ENCODE assay signal across 2 cellular contexts in the genomic region with DNA sequence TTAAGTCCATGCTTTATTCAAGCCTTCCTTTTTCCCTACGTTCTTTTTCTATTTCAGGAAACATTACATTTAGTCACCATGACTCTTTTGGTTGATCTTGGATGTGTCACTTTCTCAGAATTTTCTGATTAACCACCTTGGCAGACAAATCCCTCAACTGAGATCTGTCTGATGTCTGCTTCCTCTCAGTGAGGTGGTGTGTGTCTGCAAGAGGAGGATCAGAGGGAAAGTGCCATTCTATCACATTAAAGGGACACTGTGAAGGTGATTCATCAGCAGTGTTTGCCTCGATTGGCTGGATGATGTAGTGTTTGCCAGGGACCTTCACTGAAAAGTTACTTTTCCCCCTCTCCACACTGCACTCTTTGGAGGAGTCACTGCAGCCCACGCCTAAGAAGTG.
TF ChIP-seq lines count a peak whose summit lies in the region.

No MANE protein-coding gene starts in this region.

TF ChIP-seq in K562, 482 proteins besides CTCF, POLR2A, EP300 and RAD21 (continues in another document):
- TF ChIP-seq ZNF431 (CRISPR knock-in tag; IDR thresholded peaks at IDR 0.05) (no peak), POLR2AphosphoS5 (IDR thresholded peaks at IDR 0.05; ENCODE audit: control insufficient read depth, insufficient read depth, low read depth, low read length) (peak; percentile 45; the same call in 1 of the 2 replicates), ZNF778 (CRISPR knock-in tag; IDR thresholded peaks at IDR 0.05) (no peak), ZNF780A (CRISPR knock-in tag; IDR thresholded peaks at IDR 0.05) (no peak), STAT5A (IDR thresholded peaks at IDR 0.05; ENCODE audit: borderline replicate concordance, low read length) (peak; percentile 51; the same call in 1 of the 2 replicates), TCF3 (CRISPR knock-in tag; IDR thresholded peaks at IDR 0.05) (peak; percentile 10; the same call in 1 of the 2 replicates), EGR1 (conservative IDR thresholded peaks at IDR 0.05) (0 out of 2 replicates have a peak, but pooled peaks have one; percentile 9), SPI1 (IDR thresholded peaks at IDR 0.05; ENCODE audit: borderline replicate concordance, low read depth, low read length) (no peak)
- TF ChIP-seq, protein P1, sequence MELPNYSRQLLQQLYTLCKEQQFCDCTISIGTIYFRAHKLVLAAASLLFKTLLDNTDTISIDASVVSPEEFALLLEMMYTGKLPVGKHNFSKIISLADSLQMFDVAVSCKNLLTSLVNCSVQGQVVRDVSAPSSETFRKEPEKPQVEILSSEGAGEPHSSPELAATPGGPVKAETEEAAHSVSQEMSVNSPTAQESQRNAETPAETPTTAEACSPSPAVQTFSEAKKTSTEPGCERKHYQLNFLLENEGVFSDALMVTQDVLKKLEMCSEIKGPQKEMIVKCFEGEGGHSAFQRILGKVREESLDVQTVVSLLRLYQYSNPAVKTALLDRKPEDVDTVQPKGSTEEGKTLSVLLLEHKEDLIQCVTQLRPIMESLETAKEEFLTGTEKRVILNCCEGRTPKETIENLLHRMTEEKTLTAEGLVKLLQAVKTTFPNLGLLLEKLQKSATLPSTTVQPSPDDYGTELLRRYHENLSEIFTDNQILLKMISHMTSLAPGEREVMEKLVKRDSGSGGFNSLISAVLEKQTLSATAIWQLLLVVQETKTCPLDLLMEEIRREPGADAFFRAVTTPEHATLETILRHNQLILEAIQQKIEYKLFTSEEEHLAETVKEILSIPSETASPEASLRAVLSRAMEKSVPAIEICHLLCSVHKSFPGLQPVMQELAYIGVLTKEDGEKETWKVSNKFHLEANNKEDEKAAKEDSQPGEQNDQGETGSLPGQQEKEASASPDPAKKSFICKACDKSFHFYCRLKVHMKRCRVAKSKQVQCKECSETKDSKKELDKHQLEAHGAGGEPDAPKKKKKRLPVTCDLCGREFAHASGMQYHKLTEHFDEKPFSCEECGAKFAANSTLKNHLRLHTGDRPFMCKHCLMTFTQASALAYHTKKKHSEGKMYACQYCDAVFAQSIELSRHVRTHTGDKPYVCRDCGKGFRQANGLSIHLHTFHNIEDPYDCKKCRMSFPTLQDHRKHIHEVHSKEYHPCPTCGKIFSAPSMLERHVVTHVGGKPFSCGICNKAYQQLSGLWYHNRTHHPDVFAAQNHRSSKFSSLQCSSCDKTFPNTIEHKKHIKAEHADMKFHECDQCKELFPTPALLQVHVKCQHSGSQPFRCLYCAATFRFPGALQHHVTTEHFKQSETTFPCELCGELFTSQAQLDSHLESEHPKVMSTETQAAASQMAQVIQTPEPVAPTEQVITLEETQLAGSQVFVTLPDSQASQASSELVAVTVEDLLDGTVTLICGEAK (IDR thresholded peaks at IDR 0.05) = no peak
- TF ChIP-seq, protein P1 (CRISPR knock-in tag; IDR thresholded peaks at IDR 0.05) = no peak
- TF ChIP-seq, protein P2, sequence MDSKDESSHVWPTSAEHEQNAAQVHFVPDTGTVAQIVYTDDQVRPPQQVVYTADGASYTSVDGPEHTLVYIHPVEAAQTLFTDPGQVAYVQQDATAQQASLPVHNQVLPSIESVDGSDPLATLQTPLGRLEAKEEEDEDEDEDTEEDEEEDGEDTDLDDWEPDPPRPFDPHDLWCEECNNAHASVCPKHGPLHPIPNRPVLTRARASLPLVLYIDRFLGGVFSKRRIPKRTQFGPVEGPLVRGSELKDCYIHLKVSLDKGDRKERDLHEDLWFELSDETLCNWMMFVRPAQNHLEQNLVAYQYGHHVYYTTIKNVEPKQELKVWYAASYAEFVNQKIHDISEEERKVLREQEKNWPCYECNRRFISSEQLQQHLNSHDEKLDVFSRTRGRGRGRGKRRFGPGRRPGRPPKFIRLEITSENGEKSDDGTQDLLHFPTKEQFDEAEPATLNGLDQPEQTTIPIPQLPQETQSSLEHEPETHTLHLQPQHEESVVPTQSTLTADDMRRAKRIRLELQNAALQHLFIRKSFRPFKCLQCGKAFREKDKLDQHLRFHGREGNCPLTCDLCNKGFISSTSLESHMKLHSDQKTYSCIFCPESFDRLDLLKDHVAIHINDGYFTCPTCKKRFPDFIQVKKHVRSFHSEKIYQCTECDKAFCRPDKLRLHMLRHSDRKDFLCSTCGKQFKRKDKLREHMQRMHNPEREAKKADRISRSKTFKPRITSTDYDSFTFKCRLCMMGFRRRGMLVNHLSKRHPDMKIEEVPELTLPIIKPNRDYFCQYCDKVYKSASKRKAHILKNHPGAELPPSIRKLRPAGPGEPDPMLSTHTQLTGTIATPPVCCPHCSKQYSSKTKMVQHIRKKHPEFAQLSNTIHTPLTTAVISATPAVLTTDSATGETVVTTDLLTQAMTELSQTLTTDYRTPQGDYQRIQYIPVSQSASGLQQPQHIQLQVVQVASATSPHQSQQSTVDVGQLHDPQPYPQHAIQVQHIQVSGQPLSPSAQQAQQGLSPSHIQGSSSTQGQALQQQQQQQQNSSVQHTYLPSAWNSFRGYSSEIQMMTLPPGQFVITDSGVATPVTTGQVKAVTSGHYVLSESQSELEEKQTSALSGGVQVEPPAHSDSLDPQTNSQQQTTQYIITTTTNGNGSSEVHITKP (IDR thresholded peaks at IDR 0.05; ENCODE audit: partially characterized antibody) = peak; percentile 78

TF ChIP-seq in GM23338, 12 proteins besides CTCF, POLR2A, EP300 and RAD21:
- TF ChIP-seq EZH2phosphoT487 (IDR thresholded peaks at IDR 0.05; ENCODE audit: unreplicated experiment) (no peak), ZNF331 (CRISPR knock-in tag; IDR thresholded peaks at IDR 0.05; ENCODE audit: low read depth) (no peak)
- TF ChIP-seq, protein P3, sequence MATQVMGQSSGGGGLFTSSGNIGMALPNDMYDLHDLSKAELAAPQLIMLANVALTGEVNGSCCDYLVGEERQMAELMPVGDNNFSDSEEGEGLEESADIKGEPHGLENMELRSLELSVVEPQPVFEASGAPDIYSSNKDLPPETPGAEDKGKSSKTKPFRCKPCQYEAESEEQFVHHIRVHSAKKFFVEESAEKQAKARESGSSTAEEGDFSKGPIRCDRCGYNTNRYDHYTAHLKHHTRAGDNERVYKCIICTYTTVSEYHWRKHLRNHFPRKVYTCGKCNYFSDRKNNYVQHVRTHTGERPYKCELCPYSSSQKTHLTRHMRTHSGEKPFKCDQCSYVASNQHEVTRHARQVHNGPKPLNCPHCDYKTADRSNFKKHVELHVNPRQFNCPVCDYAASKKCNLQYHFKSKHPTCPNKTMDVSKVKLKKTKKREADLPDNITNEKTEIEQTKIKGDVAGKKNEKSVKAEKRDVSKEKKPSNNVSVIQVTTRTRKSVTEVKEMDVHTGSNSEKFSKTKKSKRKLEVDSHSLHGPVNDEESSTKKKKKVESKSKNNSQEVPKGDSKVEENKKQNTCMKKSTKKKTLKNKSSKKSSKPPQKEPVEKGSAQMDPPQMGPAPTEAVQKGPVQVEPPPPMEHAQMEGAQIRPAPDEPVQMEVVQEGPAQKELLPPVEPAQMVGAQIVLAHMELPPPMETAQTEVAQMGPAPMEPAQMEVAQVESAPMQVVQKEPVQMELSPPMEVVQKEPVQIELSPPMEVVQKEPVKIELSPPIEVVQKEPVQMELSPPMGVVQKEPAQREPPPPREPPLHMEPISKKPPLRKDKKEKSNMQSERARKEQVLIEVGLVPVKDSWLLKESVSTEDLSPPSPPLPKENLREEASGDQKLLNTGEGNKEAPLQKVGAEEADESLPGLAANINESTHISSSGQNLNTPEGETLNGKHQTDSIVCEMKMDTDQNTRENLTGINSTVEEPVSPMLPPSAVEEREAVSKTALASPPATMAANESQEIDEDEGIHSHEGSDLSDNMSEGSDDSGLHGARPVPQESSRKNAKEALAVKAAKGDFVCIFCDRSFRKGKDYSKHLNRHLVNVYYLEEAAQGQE (IDR thresholded peaks at IDR 0.05; ENCODE audit: unreplicated experiment) = no peak
